In genomic region chr12:28033538-28033915, GRCh38 we compare ENCODE assay signal across 19 cellular contexts.
A peak's percentile ranks its signal among the peaks of the same experiment; 100 is the strongest.
DNase-seq lines count a peak whose midpoint lies in the region; ATAC-seq and TF ChIP-seq lines count a peak whose summit lies in the region.
"Had no signal": no experiment of that assay in that cellular context is flagged by ENCODE, and none has a peak within 500 bp of the region (broad histone marks: within the 10 kb centered on the region; RNA-seq: fewer than 3 reads in every experiment).

No MANE protein-coding gene starts in this region.

- H2BK5ac ChIP-seq in neuronal stem cell (ENCODE audit: low read length), result no peak overlapping the region

- H3K4me1 ChIP-seq in mammary epithelial cell (ENCODE audit: insufficient read depth, low read length) (peaks cover 40% of the 10 kb centered on the region), neuronal stem cell (ENCODE audit: control insufficient read depth in 2 of 2, insufficient read depth in 1 of 2, low read depth in 1 of 2, low read length in 2 of 2) (peaks cover 0 to 2% of the 10 kb centered on the region in 2 donors)

- H2AFZ ChIP-seq in mammary epithelial cell (ENCODE audit: low read depth, low read length) (no peak overlapping the region), neuronal stem cell (ENCODE audit: low read length) (no peak overlapping the region)

- H4K20me1 ChIP-seq in mammary epithelial cell (ENCODE audit: insufficient read depth, low read length), result no peaks in the 10 kb centered on the region

- H3K27me3 ChIP-seq in mammary epithelial cell (ENCODE audit: insufficient read depth, low read length), result no peaks in the 10 kb centered on the region
- H3K27me3 ChIP-seq in neuronal stem cell (ENCODE audit: control insufficient read depth in 3 of 3, insufficient read depth in 3 of 3, low read depth in 1 of 3, low read length in 3 of 3), result no peaks in the 10 kb centered on the region

- intact Hi-C loops in mammary epithelial cell (cut with micrococcal nuclease), result loop anchor here (1.0 to 5.0 kb wide), 7 partner anchors 10 to 139 kb away; no protein-coding TSS in a partner anchor

- no peak overlapping the region for H2BK120ac ChIP-seq in neuronal stem cell (ENCODE audit: low read depth, low read length)

- BruUV-seq in mammary epithelial cell (replicated peaks; lab: Mats Ljungman, UMichigan), result TSS peak; percentile 64

- no peak overlapping the region for H2BK12ac ChIP-seq in neuronal stem cell (ENCODE audit: low read length)

- H3K4me2 ChIP-seq in mammary epithelial cell (ENCODE audit: insufficient read depth, low read depth, low read length) (peak overlapping the region; percentile 76), neuronal stem cell (ENCODE audit: insufficient read depth, low read length, poor library complexity, severe bottlenecking) (no peak overlapping the region)
- H3K4me2 ChIP-seq: KMS-11 had no signal

- dilution Hi-C loops in mammary epithelial cell (cut with HindIII; ENCODE audit: low sequenced_read_pairs), result no loop called here

- peak; percentile 25 for DNase-seq in Ammon's horn (ENCODE audit: low spot score)
- peak; percentile 67 for DNase-seq in M059J (ENCODE audit: low read depth)
- peak; percentile 84 for DNase-seq in mammary epithelial cell
- peak; percentile 78 for DNase-seq in kidney tubule cell (ENCODE audit: low spot score)
- no peak for DNase-seq in neuronal stem cell (ENCODE audit: low spot score)
- DNase-seq in superior temporal gyrus (ENCODE audit: extremely low spot score), result no peak
- DNase-seq: activated CD4-positive, alpha-beta memory T cell treated with anti-CD3 and anti-CD28 coated beads for 36 hours; activated naive CD4-positive, alpha-beta T cell treated with anti-CD3 and anti-CD28 coated beads, Interleukin-2, amount 10 ng/mL, durations not matched to agents 7 days and 5 days; activated T-cell treated with anti-CD3 and anti-CD28 coated beads, Interleukin-2, amount 50 U/mL, for 1 hour; GDM1; NCI-H1105; NCI-H2171 treated with DMSO at 0.1 percent for 48 hours; NCI-H82; stimulated activated naive CD8-positive, alpha-beta T cell treated with anti-CD3 and anti-CD28 coated beads, Interleukin-15, Interleukin-2, amounts not matched to agents 100 U/mL and 50 U/mL, for 24 hours; SW 1271 had no signal

- H3K14ac ChIP-seq in neuronal stem cell (ENCODE audit: low read length), result no peak overlapping the region

- H4K8ac ChIP-seq in neuronal stem cell (ENCODE audit: low read depth, low read length), result no peak overlapping the region

- H4K91ac ChIP-seq in neuronal stem cell (ENCODE audit: low read depth, low read length, poor library complexity), result no peak overlapping the region

- no peaks in the 10 kb centered on the region for H3K79me2 ChIP-seq in mammary epithelial cell (ENCODE audit: insufficient read depth, low read length)

- no peak overlapping the region for H3K18ac ChIP-seq in neuronal stem cell (ENCODE audit: low read length)

- WGBS in mammary epithelial cell (ENCODE audit: low coverage, missing lambda C conversion rate), result 3% methylated on average over 2 of the region's 2 CpGs
- WGBS in neuronal stem cell (ENCODE audit: extremely low coverage in 2 of 2, insufficient read length in 2 of 2, insufficient replicate concordance in 1 of 2), 2 donors, result no CpG with 5 or more reads among the region's 2 CpGs

- CTCF ChIA-PET in mammary epithelial cell (lab: Charles Lee; ENCODE audit: low non-redundant PET), result interaction anchor here (0.9 kb wide), 1 partner anchor 97 kb away, joined by 3 read pairs; no protein-coding TSS in a partner anchor

- H2BK15ac ChIP-seq in neuronal stem cell (ENCODE audit: low read length), result no peak overlapping the region

- H3K23ac ChIP-seq in neuronal stem cell (ENCODE audit: low read depth, low read length, poor library complexity), result no peak overlapping the region

- H3K27ac ChIP-seq in mammary epithelial cell (ENCODE audit: insufficient read depth, low read depth, low read length), result peak overlapping the region; percentile 100
- H3K27ac ChIP-seq in neuronal stem cell (replicated peaks; ENCODE audit: low read length), result no peak overlapping the region
- H3K27ac ChIP-seq: KMS-11 had no signal

- in situ Hi-C loops in mammary epithelial cell (cut with MboI; ENCODE audit: low sequenced_read_pairs in 2 of 2), result no loop called here

- H3K4me3 ChIP-seq in mammary epithelial cell (replicated peaks in 1 of 3; ENCODE audit: insufficient read depth in 1 of 3, low read depth in 2 of 3, low read length in 3 of 3) (no peak overlapping the region), neuronal stem cell (ENCODE audit: low read length in 2 of 2) (no peak overlapping the region)

- H3K9ac ChIP-seq in mammary epithelial cell (ENCODE audit: insufficient read depth, low read length) (peak overlapping the region; percentile 96), neuronal stem cell (ENCODE audit: low read depth, low read length, poor library complexity) (no peak overlapping the region)
- H3K9ac ChIP-seq: KMS-11 had no signal

- no peaks in the 10 kb centered on the region for H3K9me3 ChIP-seq in mammary epithelial cell (replicated peaks; ENCODE audit: insufficient read depth, low read length)
- no peaks in the 10 kb centered on the region for H3K9me3 ChIP-seq in neuronal stem cell (replicated peaks in 1 of 2; ENCODE audit: control insufficient read depth in 2 of 2, insufficient read depth in 1 of 2, low read depth in 1 of 2, low read length in 2 of 2)

- H2AK5ac ChIP-seq in neuronal stem cell (ENCODE audit: low read depth, low read length), result no peak overlapping the region

- ATAC-seq in GM21619 (IDR thresholded peaks at IDR 0.05; ENCODE audit: unreplicated experiment) (no peak), HG03139 (IDR thresholded peaks at IDR 0.05; ENCODE audit: unreplicated experiment) (no peak)
- ATAC-seq: natural killer cell treated with Interleukin-12 subunit alpha and Interleukin-12 subunit beta and Interleukin-15 and Interleukin-18, amount 100 ng/mL, for 72 hours; stimulated activated naive CD8-positive, alpha-beta T cell treated with anti-CD3 and anti-CD28 coated beads, Interleukin-15, Interleukin-2, amounts not matched to agents 100 U/mL and 50 U/mL, for 24 hours had no signal

- TF ChIP-seq CTCF in mammary epithelial cell (conservative IDR thresholded peaks at IDR 0.05 in 1 of 2, IDR thresholded peaks at IDR 0.05 in 1 of 2; ENCODE audit: extremely low read depth in 1 of 2, insufficient read depth in 1 of 2, low read depth in 1 of 2, low read length in 2 of 2), result no peak

- H3K79me1 ChIP-seq in neuronal stem cell (ENCODE audit: low read depth, low read length), result no peaks in the 10 kb centered on the region

- H3K36me3 ChIP-seq in mammary epithelial cell (ENCODE audit: insufficient read depth, low read length) (no peaks in the 10 kb centered on the region), neuronal stem cell (replicated peaks in 1 of 2; ENCODE audit: control insufficient read depth in 2 of 2, insufficient read depth in 2 of 2, low read length in 2 of 2) (no peaks in the 10 kb centered on the region)

- no peak overlapping the region for H3K4ac ChIP-seq in neuronal stem cell (ENCODE audit: low read length)

Comparison
In these comparisons a context has a peak if more than half of its experiments do, and no peak if none do; other contexts are left out.
1. DNase-seq: peak in Ammon's horn (single experiment), M059J (single experiment), mammary epithelial cell (single experiment) and kidney tubule cell (single experiment); none in neuronal stem cell (single experiment) and superior temporal gyrus (single experiment).